ENCODE assay signal across 2 cellular contexts in genomic region chr1:7744882-7745281, GRCh38.
TF ChIP-seq lines count a peak whose summit lies in the region.

No MANE protein-coding gene starts in this region.

TF ChIP-seq in liver, 16 proteins besides CTCF, POLR2A, EP300 and RAD21:
- TF ChIP-seq NR2F2 (IDR thresholded peaks at IDR 0.05), result peak; percentile 50
- TF ChIP-seq JUND (IDR thresholded peaks at IDR 0.05), result no peak
- no peak for TF ChIP-seq MAX (IDR thresholded peaks at IDR 0.05)

TF ChIP-seq in HepG2, 621 proteins besides CTCF, POLR2A, EP300 and RAD21:
- no peak for TF ChIP-seq ZBTB49 (CRISPR knock-in tag; IDR thresholded peaks at IDR 0.05; ENCODE audit: borderline replicate concordance)
- TF ChIP-seq, protein P1, sequence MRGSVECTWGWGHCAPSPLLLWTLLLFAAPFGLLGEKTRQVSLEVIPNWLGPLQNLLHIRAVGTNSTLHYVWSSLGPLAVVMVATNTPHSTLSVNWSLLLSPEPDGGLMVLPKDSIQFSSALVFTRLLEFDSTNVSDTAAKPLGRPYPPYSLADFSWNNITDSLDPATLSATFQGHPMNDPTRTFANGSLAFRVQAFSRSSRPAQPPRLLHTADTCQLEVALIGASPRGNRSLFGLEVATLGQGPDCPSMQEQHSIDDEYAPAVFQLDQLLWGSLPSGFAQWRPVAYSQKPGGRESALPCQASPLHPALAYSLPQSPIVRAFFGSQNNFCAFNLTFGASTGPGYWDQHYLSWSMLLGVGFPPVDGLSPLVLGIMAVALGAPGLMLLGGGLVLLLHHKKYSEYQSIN (CRISPR knock-in tag; IDR thresholded peaks at IDR 0.05; ENCODE audit: borderline replicate concordance), result no peak
- TF ChIP-seq TEAD2 (CRISPR knock-in tag; IDR thresholded peaks at IDR 0.05), result no peak
- TF ChIP-seq RFX3 (CRISPR knock-in tag; IDR thresholded peaks at IDR 0.05), result no peak
- no peak for TF ChIP-seq ZNF337 (CRISPR knock-in tag; IDR thresholded peaks at IDR 0.05; ENCODE audit: borderline replicate concordance, low read depth)
- no peak for TF ChIP-seq TEAD3 (CRISPR knock-in tag; optimal IDR thresholded peaks at IDR 0.05; ENCODE audit: borderline replicate concordance)
- no peak for TF ChIP-seq EHMT2 (IDR thresholded peaks at IDR 0.05; ENCODE audit: borderline replicate concordance, low read depth, low read length)
- TF ChIP-seq, protein P2, sequence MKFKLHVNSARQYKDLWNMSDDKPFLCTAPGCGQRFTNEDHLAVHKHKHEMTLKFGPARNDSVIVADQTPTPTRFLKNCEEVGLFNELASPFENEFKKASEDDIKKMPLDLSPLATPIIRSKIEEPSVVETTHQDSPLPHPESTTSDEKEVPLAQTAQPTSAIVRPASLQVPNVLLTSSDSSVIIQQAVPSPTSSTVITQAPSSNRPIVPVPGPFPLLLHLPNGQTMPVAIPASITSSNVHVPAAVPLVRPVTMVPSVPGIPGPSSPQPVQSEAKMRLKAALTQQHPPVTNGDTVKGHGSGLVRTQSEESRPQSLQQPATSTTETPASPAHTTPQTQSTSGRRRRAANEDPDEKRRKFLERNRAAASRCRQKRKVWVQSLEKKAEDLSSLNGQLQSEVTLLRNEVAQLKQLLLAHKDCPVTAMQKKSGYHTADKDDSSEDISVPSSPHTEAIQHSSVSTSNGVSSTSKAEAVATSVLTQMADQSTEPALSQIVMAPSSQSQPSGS (CRISPR knock-in tag; IDR thresholded peaks at IDR 0.05), result no peak
- no peak for TF ChIP-seq ZFP41 (CRISPR knock-in tag; IDR thresholded peaks at IDR 0.05; ENCODE audit: borderline replicate concordance)
- no peak for TF ChIP-seq ARNT (IDR thresholded peaks at IDR 0.05)
- TF ChIP-seq ZFP82 (CRISPR knock-in tag; IDR thresholded peaks at IDR 0.05; ENCODE audit: borderline replicate concordance), result no peak
- TF ChIP-seq ZNF589 (CRISPR knock-in tag; conservative IDR thresholded peaks at IDR 0.05), result no peak
- no peak for TF ChIP-seq PRDM4 (CRISPR knock-in tag; IDR thresholded peaks at IDR 0.05; ENCODE audit: borderline replicate concordance)
- TF ChIP-seq ZNF121 (CRISPR knock-in tag; IDR thresholded peaks at IDR 0.05), result no peak
- TF ChIP-seq NR2F1 (CRISPR knock-in tag; IDR thresholded peaks at IDR 0.05), result no peak
- TF ChIP-seq GABPA (IDR thresholded peaks at IDR 0.05; ENCODE audit: low read depth, low read length), result no peak
- TF ChIP-seq GABPA (CRISPR knock-in tag; IDR thresholded peaks at IDR 0.05; ENCODE audit: low read depth), result no peak
- no peak for TF ChIP-seq ZKSCAN8 (CRISPR knock-in tag; IDR thresholded peaks at IDR 0.05; ENCODE audit: borderline replicate concordance)
- TF ChIP-seq TMF1 (CRISPR knock-in tag; IDR thresholded peaks at IDR 0.05; ENCODE audit: low read depth), result no peak
- TF ChIP-seq, protein P3, sequence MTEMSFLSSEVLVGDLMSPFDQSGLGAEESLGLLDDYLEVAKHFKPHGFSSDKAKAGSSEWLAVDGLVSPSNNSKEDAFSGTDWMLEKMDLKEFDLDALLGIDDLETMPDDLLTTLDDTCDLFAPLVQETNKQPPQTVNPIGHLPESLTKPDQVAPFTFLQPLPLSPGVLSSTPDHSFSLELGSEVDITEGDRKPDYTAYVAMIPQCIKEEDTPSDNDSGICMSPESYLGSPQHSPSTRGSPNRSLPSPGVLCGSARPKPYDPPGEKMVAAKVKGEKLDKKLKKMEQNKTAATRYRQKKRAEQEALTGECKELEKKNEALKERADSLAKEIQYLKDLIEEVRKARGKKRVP (CRISPR knock-in tag; IDR thresholded peaks at IDR 0.05), result no peak
- TF ChIP-seq ZNF747 (CRISPR knock-in tag; IDR thresholded peaks at IDR 0.05; ENCODE audit: borderline replicate concordance), result no peak
